In genomic region chr11:14075118-14075601, GRCh38 we compare ENCODE assay signal across 9 cellular contexts.
A peak's percentile ranks its signal among the peaks of the same experiment; 100 is the strongest.
DNase-seq lines count a peak whose midpoint lies in the region; ATAC-seq and TF ChIP-seq lines count a peak whose summit lies in the region.
"Had no signal": no experiment of that assay in that cellular context is flagged by ENCODE, and none has a peak within 500 bp of the region (broad histone marks: within the 10 kb centered on the region; RNA-seq: fewer than 3 reads in every experiment).

No MANE protein-coding gene starts in this region.

- H3K4me3 ChIP-seq in DND-41 (ENCODE audit: low read depth in 1 of 2, low read length in 2 of 2), result no peak overlapping the region
- no peak overlapping the region for H3K4me3 ChIP-seq in left ventricle myocardium inferior
- H3K4me3 ChIP-seq: SJSA1 had no signal

- H3K79me2 ChIP-seq in DND-41 (ENCODE audit: insufficient read depth, low read length), result no peaks in the 10 kb centered on the region

- H3K27me3 Mint-ChIP-seq in activated naive CD8-positive, alpha-beta T cell, result no peaks in the 10 kb centered on the region

- peak overlapping the region; percentile 78 for H3K27ac Mint-ChIP-seq in activated naive CD8-positive, alpha-beta T cell

- H3K4me3 Mint-ChIP-seq in activated naive CD8-positive, alpha-beta T cell, result peak overlapping the region; percentile 80

- H3K27me3 ChIP-seq in DND-41 (ENCODE audit: insufficient read depth, low read length, poor library complexity) (peaks cover 39% of the 10 kb centered on the region), left ventricle myocardium inferior (ENCODE audit: low read depth) (peaks cover 15% of the 10 kb centered on the region)
- H3K27me3 ChIP-seq: SJSA1 had no signal

- no peaks in the 10 kb centered on the region for H3K9me3 ChIP-seq in DND-41 (ENCODE audit: insufficient read depth, low read length, severe bottlenecking)
- H3K9me3 ChIP-seq in left ventricle myocardium inferior (replicated peaks), result no peaks in the 10 kb centered on the region
- H3K9me3 ChIP-seq: SJSA1 had no signal

- DNase-seq in DND-41, result no peak
- DNase-seq in T-helper 9 cell, result peak; percentile 32
- DNase-seq in stimulated activated CD4-positive, alpha-beta T cell treated with anti-CD3 and anti-CD28 coated beads, Interleukin-12 subunit alpha, Interleukin-12 subunit beta, amount 100 ng/mL, for 48 hours (ENCODE audit: low read depth in 2 of 3, low spot score in 1 of 3), result peak; percentile 33 to 55 (median 47)
- DNase-seq in HT-29 (ENCODE audit: low spot score), result no peak
- no peak for DNase-seq in left ventricle myocardium inferior
- DNase-seq in cortex of kidney (lab: John Stamatoyannopoulos, UW), result no peak

- H2AFZ ChIP-seq in DND-41 (ENCODE audit: low read depth, low read length), result no peak overlapping the region

- TF ChIP-seq CTCF in DND-41 (IDR thresholded peaks at IDR 0.05; ENCODE audit: borderline replicate concordance, extremely low read depth, low read length, poor library complexity, severe bottlenecking) (no peak), left ventricle myocardium inferior (IDR thresholded peaks at IDR 0.05; ENCODE audit: borderline replicate concordance) (no peak)

- no peaks in the 10 kb centered on the region for H3K9me3 Mint-ChIP-seq in activated naive CD8-positive, alpha-beta T cell (ENCODE audit: low read depth)

- peaks cover 66% of the 10 kb centered on the region for H3K4me1 Mint-ChIP-seq in activated naive CD8-positive, alpha-beta T cell (ENCODE audit: low read depth)

- no peak overlapping the region for H3K9ac ChIP-seq in DND-41 (ENCODE audit: low read depth, low read length)

- H3K36me3 ChIP-seq in DND-41 (ENCODE audit: insufficient read depth, low read length) (no peaks in the 10 kb centered on the region), left ventricle myocardium inferior (no peaks in the 10 kb centered on the region)
- H3K36me3 ChIP-seq: SJSA1 had no signal

- intact Hi-C loops in left ventricle myocardium inferior (cut with micrococcal nuclease), result no loop called here

- peak; percentile 65; the same call in 2 of the 3 replicates for ATAC-seq in DND-41 (ENCODE audit: insufficient read depth, low read depth)
- ATAC-seq in GM21717 (IDR thresholded peaks at IDR 0.05; ENCODE audit: unreplicated experiment), result no peak

- H3K4me1 ChIP-seq in DND-41 (ENCODE audit: insufficient read depth, low read length) (no peaks in the 10 kb centered on the region), left ventricle myocardium inferior (no peaks in the 10 kb centered on the region)

- H3K27ac ChIP-seq in DND-41 (ENCODE audit: low read length) (no peak overlapping the region), left ventricle myocardium inferior (replicated peaks) (no peak overlapping the region)
- H3K27ac ChIP-seq: SJSA1 had no signal

- H3K36me3 Mint-ChIP-seq in activated naive CD8-positive, alpha-beta T cell, result no peaks in the 10 kb centered on the region

- H4K20me1 ChIP-seq in DND-41 (ENCODE audit: insufficient read depth, low read length), result no peaks in the 10 kb centered on the region

- no peak overlapping the region for H3K4me2 ChIP-seq in DND-41 (ENCODE audit: insufficient read depth, low read length)

Comparison
In these comparisons a context has a peak if more than half of its experiments do, and no peak if none do; other contexts are left out.
1. DNase-seq: peak in T-helper 9 cell (single experiment) and stimulated activated CD4-positive, alpha-beta T cell treated with anti-CD3 and anti-CD28 coated beads, Interleukin-12 subunit alpha, Interleukin-12 subunit beta, amount 100 ng/mL, for 48 hours (3 of 3); none in DND-41 (single experiment), HT-29 (single experiment), left ventricle myocardium inferior (single experiment) and cortex of kidney (single experiment).